Comparison of ENCODE assay signal across 18 cellular contexts in the genomic region with DNA sequence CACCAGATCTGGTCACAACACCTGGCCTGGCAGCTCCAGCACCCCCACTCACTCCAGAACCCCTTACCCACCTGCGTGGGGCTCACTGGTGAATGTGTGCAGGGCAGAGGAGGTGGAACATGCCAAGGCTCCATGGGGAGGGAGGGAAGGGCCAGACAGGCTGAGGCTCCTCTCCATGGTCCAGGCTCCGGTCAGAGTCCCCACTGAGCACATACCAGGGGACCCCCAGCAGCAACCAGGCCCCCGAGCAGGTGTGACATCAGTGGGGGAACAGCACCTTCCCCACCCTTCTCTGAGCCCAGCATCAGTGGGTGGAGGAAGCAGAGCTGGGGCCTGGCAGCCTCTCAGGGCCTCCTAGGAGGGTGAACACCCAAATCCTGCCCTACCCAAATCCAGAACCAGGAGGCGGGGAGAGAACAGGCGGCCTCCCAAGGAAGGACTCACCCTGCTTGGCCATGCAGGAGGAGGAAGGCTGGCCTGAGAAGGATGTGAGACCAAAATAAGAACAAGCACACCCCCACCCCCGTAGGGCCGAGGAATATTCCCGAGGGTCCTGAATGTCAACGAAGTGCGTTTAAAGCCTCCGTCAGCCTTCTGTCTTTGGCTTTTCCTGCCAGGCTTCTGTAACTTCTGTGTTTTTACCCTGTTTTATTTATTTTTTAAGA. TPM values are rescaled to one million over a fixed set of nuclear protein-coding genes. Genes with fewer than 3 reads are reported as not detected.
A peak's percentile ranks its signal among the peaks of the same experiment; 100 is the strongest.
DNase-seq lines count a peak whose midpoint lies in the region; ATAC-seq and TF ChIP-seq lines count a peak whose summit lies in the region.
"Had no signal": no experiment of that assay in that cellular context is flagged by ENCODE, and none has a peak within 500 bp of the region (broad histone marks: within the 10 kb centered on the region; RNA-seq: fewer than 3 reads in every experiment).

No MANE protein-coding gene starts in this region.

- no peak overlapping the region for H3K9ac ChIP-seq in mucosa of rectum (ENCODE audit: low read depth in 1 of 2, low read length in 2 of 2)

- peak; percentile 5 for DNase-seq in Right ventricle myocardium inferior (ENCODE audit: missing footprints)
- DNase-seq in cardiac septum (ENCODE audit: low spot score): no peak
- peak; percentile 69 for DNase-seq in chondrocyte (ENCODE audit: low spot score)
- DNase-seq in effector CD4-positive, alpha-beta T cell: no peak
- DNase-seq in 8988T: no peak
- no peak for DNase-seq in T1000 (lab: John Stamatoyannopoulos, UW)
- DNase-seq: Calu3; CD4-positive, CD25-positive, alpha-beta regulatory T cell; KG1; NCI-H2107; NCI-H446 treated with DMSO at 0.1 percent for 48 hours; SIG-M5 had no signal

- no peaks in the 10 kb centered on the region for H3K4me1 Mint-ChIP-seq in chondrocyte (ENCODE audit: low read depth)

- no peak overlapping the region for H3K4me3 Mint-ChIP-seq in chondrocyte (ENCODE audit: unreplicated experiment)
- H3K4me3 Mint-ChIP-seq: CD4-positive, CD25-positive, alpha-beta regulatory T cell had no signal

- H3K27me3 Mint-ChIP-seq in chondrocyte (ENCODE audit: low read depth): peaks cover 18% of the 10 kb centered on the region
- H3K27me3 Mint-ChIP-seq: CD4-positive, CD25-positive, alpha-beta regulatory T cell had no signal

- H3K4me3 ChIP-seq in mucosa of rectum (ENCODE audit: low read length in 2 of 2): no peak overlapping the region

- H3K36me3 Mint-ChIP-seq in chondrocyte (ENCODE audit: low read depth): no peaks in the 10 kb centered on the region
- H3K36me3 Mint-ChIP-seq: CD4-positive, CD25-positive, alpha-beta regulatory T cell had no signal

- H3K27ac Mint-ChIP-seq in chondrocyte (ENCODE audit: unreplicated experiment): no peak overlapping the region
- H3K27ac Mint-ChIP-seq: CD4-positive, CD25-positive, alpha-beta regulatory T cell had no signal

- H3K9me3 ChIP-seq in mucosa of rectum (ENCODE audit: control insufficient read depth in 2 of 2, low read length in 2 of 2): no peaks in the 10 kb centered on the region

- H3K36me3 ChIP-seq in mucosa of rectum (ENCODE audit: control insufficient read depth in 2 of 2, insufficient read depth in 2 of 2, low read length in 2 of 2): no peaks in the 10 kb centered on the region

- H3K27me3 ChIP-seq in mucosa of rectum (ENCODE audit: control insufficient read depth in 2 of 2, insufficient read depth in 2 of 2, low read length in 2 of 2): no peaks in the 10 kb centered on the region

- TF ChIP-seq CTCF in chondrocyte (IDR thresholded peaks at IDR 0.05): no peak

- intact Hi-C loops in Right ventricle myocardium inferior (cut with DNase I) (no loop called here), cardiac septum (cut with DNase I) (no loop called here)

- peak overlapping the region; percentile 52 to 58 for H3K27ac ChIP-seq in mucosa of rectum (ENCODE audit: low read depth in 2 of 2, low read length in 2 of 2)

- H3K9me3 Mint-ChIP-seq in chondrocyte (ENCODE audit: low read depth): no peaks in the 10 kb centered on the region
- H3K9me3 Mint-ChIP-seq: CD4-positive, CD25-positive, alpha-beta regulatory T cell had no signal

- no peak for ATAC-seq in Right ventricle myocardium inferior
- no peak for ATAC-seq in GM18517 (IDR thresholded peaks at IDR 0.05; ENCODE audit: unreplicated experiment)

- H3K4me1 ChIP-seq in mucosa of rectum (ENCODE audit: control insufficient read depth in 2 of 2, insufficient read depth in 2 of 2, low read length in 2 of 2): peaks cover 50 to 67% of the 10 kb centered on the region in 2 donors

RNA-seq across cellular contexts. Expression of a gene that starts 1.1 kb away (rescaled TPM):
- total RNA-seq in Right ventricle myocardium inferior (not detected), cardiac septum (0.27 TPM), chondrocyte (not detected in 3 replicates)
- total RNA-seq: A673, Calu3, Daoy, H1, MCF 10A had no signal

RNA-seq across cellular contexts. Expression of a gene that starts 58.3 kb away (rescaled TPM):
- total RNA-seq in Right ventricle myocardium inferior: 2.3 TPM
- total RNA-seq in cardiac septum: 1.7 TPM
- total RNA-seq in chondrocyte: 0.13 TPM in 1 of 3 replicates, not detected in the others
- total RNA-seq: A673, Calu3, Daoy, MCF 10A had no signal

Comparison
In these comparisons a context has a peak if more than half of its experiments do, and no peak if none do; other contexts are left out.
1. DNase-seq: peak in Right ventricle myocardium inferior (single experiment) and chondrocyte (single experiment); none in cardiac septum (single experiment), effector CD4-positive, alpha-beta T cell (single experiment), 8988T (single experiment) and T1000 (single experiment).